ENCODE assay signal across 7 cellular contexts in the genomic region with DNA sequence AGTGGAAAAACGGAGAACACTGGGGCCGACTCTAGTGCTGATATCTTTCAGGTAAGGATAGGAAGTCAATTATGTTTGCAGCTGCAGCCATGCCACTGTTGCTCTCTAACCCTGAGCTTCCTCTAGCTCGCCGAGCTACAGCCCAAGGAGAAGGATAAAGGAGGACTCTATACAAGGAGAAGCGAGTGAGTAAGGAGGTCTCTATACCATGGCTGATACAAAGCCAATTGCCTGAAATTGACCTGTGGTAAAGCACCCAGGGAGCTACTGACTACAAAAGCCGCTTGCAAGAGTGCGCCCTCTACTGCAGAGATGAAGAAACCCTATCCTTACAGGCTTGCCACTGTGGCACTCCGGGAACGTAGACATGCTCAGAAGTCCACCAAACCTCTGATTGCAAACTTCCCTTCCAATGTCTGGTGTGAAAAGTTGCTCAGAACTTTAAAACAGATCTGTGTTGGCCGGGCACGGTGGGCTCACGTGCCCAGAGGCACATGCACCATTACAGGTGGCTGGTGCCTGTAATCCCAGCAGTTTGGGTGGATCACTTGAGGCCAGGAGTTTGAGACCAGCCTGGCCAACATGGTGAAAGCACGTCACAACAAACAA. TPM values are rescaled to one million over a fixed set of nuclear protein-coding genes. Genes with fewer than 3 reads are reported as not detected.
DNase-seq lines count a peak whose midpoint lies in the region; ATAC-seq and TF ChIP-seq lines count a peak whose summit lies in the region.

No MANE protein-coding gene starts in this region.

- no peak for TF ChIP-seq POLR2A in adrenal gland (IDR thresholded peaks at IDR 0.05)

- H3K4me3 ChIP-seq in MM.1S (ENCODE audit: low read length): no peak overlapping the region
- no peak overlapping the region for H3K4me3 ChIP-seq in adrenal gland

- H3K27me3 ChIP-seq in MM.1S (replicated peaks; ENCODE audit: insufficient read depth, low read length) (no peaks in the 10 kb centered on the region), adrenal gland (no peaks in the 10 kb centered on the region)

- no peaks in the 10 kb centered on the region for H3K36me3 ChIP-seq in MM.1S (replicated peaks; ENCODE audit: insufficient read depth, low read length)
- no peaks in the 10 kb centered on the region for H3K36me3 ChIP-seq in adrenal gland (replicated peaks in 1 of 2)

- H3K27ac ChIP-seq in MM.1S (ENCODE audit: low read length) (no peak overlapping the region), adrenal gland (no peak overlapping the region)

- H3K4me2 ChIP-seq in MM.1S (ENCODE audit: low read depth, low read length): 0 out of 2 replicates have a peak overlapping the region, but pooled peaks have one; percentile 7

- peak overlapping the region; percentile 49; the same call in 1 of the 2 replicates for H2AFZ ChIP-seq in MM.1S (ENCODE audit: low read length)

- WGBS in adrenal gland, 4 donors: 15 to 20% (median 17%) methylated on average over 13 of the region's 13 CpGs

- DNase-seq in MM.1S (peak; percentile 57), SK-MEL-5 (ENCODE audit: low read depth, low spot score) (peak; percentile 85), adrenal gland (peak; percentile 63 to 85 (median 76)), hepatic stellate cell (ENCODE audit: low spot score) (peak; percentile 58)
- peak; percentile 67 for DNase-seq in stimulated activated CD4-positive, alpha-beta T cell treated with anti-CD3 and anti-CD28 coated beads, Interleukin-15, amount 100 ng/mL, for 24 hours

- no peaks in the 10 kb centered on the region for H3K9me2 ChIP-seq in MM.1S (replicated peaks; ENCODE audit: insufficient read depth, low read length)

- no peaks in the 10 kb centered on the region for H3K79me2 ChIP-seq in MM.1S (ENCODE audit: low read length)

- no peaks in the 10 kb centered on the region for H4K20me1 ChIP-seq in MM.1S (ENCODE audit: insufficient read depth, low read length)

- TF ChIP-seq CTCF in GM12872 (IDR thresholded peaks at IDR 0.05; ENCODE audit: insufficient read depth, low read depth, low read length) (peak; percentile 98), MM.1S (IDR thresholded peaks at IDR 0.05; ENCODE audit: low read length) (peak; percentile 89), adrenal gland (IDR thresholded peaks at IDR 0.05) (peak; percentile 44 to 75 (median 64))

- H3K9me3 ChIP-seq in MM.1S (replicated peaks; ENCODE audit: insufficient read depth, low read length): no peaks in the 10 kb centered on the region
- H3K9me3 ChIP-seq in adrenal gland (replicated peaks in 1 of 3): no peaks in the 10 kb centered on the region

- no peak overlapping the region for H3K9ac ChIP-seq in MM.1S (ENCODE audit: low read length)

- in situ Hi-C loops in SK-MEL-5 (cut with HindIII; ENCODE audit: low pct_unique_long_range_greater_than_20kb, low sequenced_read_pairs): no loop called here

- H3K4me1 ChIP-seq in MM.1S (ENCODE audit: low read length) (no peaks in the 10 kb centered on the region), adrenal gland (replicated peaks in 1 of 2) (no peaks in the 10 kb centered on the region)

- ATAC-seq in GM21515 (IDR thresholded peaks at IDR 0.05; ENCODE audit: unreplicated experiment): no peak

- no peaks in the 10 kb centered on the region for H3F3A ChIP-seq in MM.1S (ENCODE audit: insufficient read depth, low read length)

- intact Hi-C loops in adrenal gland (cut with DNase I): no loop called here

RNA-seq across cellular contexts. Expression of a gene that starts 10.8 kb away (rescaled TPM):
- 17.3 and 18.0 TPM in 2 replicates for total RNA-seq in SK-MEL-5 (2014; rRNA removed; shearing (Covaris generic))
- 18.3 and 28.0 TPM in 2 replicates for polyA plus RNA-seq in SK-MEL-5 (2015; cell fraction: cytosol; rRNA removed)
- polyA plus RNA-seq in SK-MEL-5 (2015; cell fraction: nucleus; rRNA removed): 28.2 and 67.7 TPM in 2 replicates
- total RNA-seq in adrenal gland: 10 to 100 TPM; 35.6 to 79.8 (median 49.9) TPM
- 100 to 1,000 TPM in 1 of 3 donors, 10 to 100 TPM in 2; 13.3 to 104 (median 15.4) TPM for polyA plus RNA-seq in adrenal gland

RNA-seq across cellular contexts. Expression of a gene that starts 45.3 kb away (rescaled TPM):
- 4.1 and 5.1 TPM in 2 replicates for total RNA-seq in SK-MEL-5 (2014; rRNA removed; shearing (Covaris generic))
- 5.1 and 11.0 TPM in 2 replicates for polyA plus RNA-seq in SK-MEL-5 (2015; cell fraction: cytosol; rRNA removed)
- polyA plus RNA-seq in SK-MEL-5 (2015; cell fraction: nucleus; rRNA removed): 10.0 and 12.6 TPM in 2 replicates
- 10 to 100 TPM; 20.7 to 40.0 (median 28.2) TPM for total RNA-seq in adrenal gland
- 10 to 100 TPM; 10.8 to 22.6 (median 16.0) TPM for polyA plus RNA-seq in adrenal gland

RNA-seq across cellular contexts. Expression of a gene that starts 46.7 kb away (rescaled TPM):
- 0.24 and 0.32 TPM in 2 replicates for total RNA-seq in SK-MEL-5 (2014; rRNA removed; shearing (Covaris generic))
- polyA plus RNA-seq in SK-MEL-5 (2015; cell fraction: cytosol; rRNA removed): 1.5 and 2.1 TPM in 2 replicates
- polyA plus RNA-seq in SK-MEL-5 (2015; cell fraction: nucleus; rRNA removed): 0.35 and 6.2 TPM in 2 replicates
- 100 to 1,000 TPM; 140 to 470 (median 223) TPM for total RNA-seq in adrenal gland
- 100 to 1,000 TPM in 2 of 3 donors, 10 to 100 TPM in 1; 69.9 to 184 (median 122) TPM for polyA plus RNA-seq in adrenal gland

RNA-seq across cellular contexts. Expression of a gene that starts 51.8 kb away (rescaled TPM):
- not detected in 2 replicates for total RNA-seq in SK-MEL-5 (2014; rRNA removed; shearing (Covaris generic))
- polyA plus RNA-seq in SK-MEL-5 (2015; cell fraction: cytosol; rRNA removed): not detected in 2 replicates
- polyA plus RNA-seq in SK-MEL-5 (2015; cell fraction: nucleus; rRNA removed): not detected in 2 replicates
- total RNA-seq in adrenal gland: not detected
- not detected for polyA plus RNA-seq in adrenal gland

RNA-seq across cellular contexts. Expression of a gene that starts 56.6 kb away (rescaled TPM):
- not detected in 2 replicates for total RNA-seq in SK-MEL-5 (2014; rRNA removed; shearing (Covaris generic))
- polyA plus RNA-seq in SK-MEL-5 (2015; cell fraction: cytosol; rRNA removed): not detected in 2 replicates
- polyA plus RNA-seq in SK-MEL-5 (2015; cell fraction: nucleus; rRNA removed): not detected in 2 replicates
- total RNA-seq in adrenal gland: not detected
- polyA plus RNA-seq in adrenal gland: under 1 TPM in 2 of 3 donors, not detected in 1; 0.03 to 0.05 TPM

Comparison
In these comparisons a context has a peak if more than half of its experiments do, and no peak if none do; other contexts are left out.
1. RNA of a gene that starts 46.7 kb away (total RNA-seq): 140 to 470 TPM in adrenal gland; 0.24 to 0.32 TPM in SK-MEL-5; every median in the first group is over 100 times any median in the second.
2. Peak in every context shown above with its lines, with median percentiles within 50 percentile points of each other: CTCF ChIP-seq and DNase-seq.